22 cellular contexts compared by ENCODE assay signal in genomic region chr4:182174979-182175378, GRCh38.
"Had no signal": no experiment of that assay in that cellular context is flagged by ENCODE, and none has a peak within 500 bp of the region (broad histone marks: within the 10 kb centered on the region; RNA-seq: fewer than 3 reads in every experiment).

No MANE protein-coding gene starts in this region.

- H3K27ac Mint-ChIP-seq: activated naive CD8-positive, alpha-beta T cell treated with anti-CD3 and anti-CD28 coated beads, Interleukin-2, amount 50 U/mL, for 24 hours; natural killer cell; stimulated activated effector memory CD8-positive, alpha-beta T cell treated with anti-CD3 and anti-CD28 coated beads, Interleukin-12 subunit alpha, Interleukin-12 subunit beta, amount 100 ng/mL, for 72 hours; stimulated activated naive CD8-positive, alpha-beta T cell treated with anti-CD3 and anti-CD28 coated beads, Interleukin-15, amount 100 ng/mL, for 72 hours had no signal

- ATAC-seq: activated naive CD8-positive, alpha-beta T cell treated with anti-CD3 and anti-CD28 coated beads, Interleukin-2, amount 50 U/mL, for 24 hours; activated T-cell treated with anti-CD3 and anti-CD28 coated beads, Interleukin-2, amount 50 U/mL, for 4 hours; gastrocnemius medialis; natural killer cell; sciatic nerve; stimulated activated effector memory CD8-positive, alpha-beta T cell treated with anti-CD3 and anti-CD28 coated beads, Interleukin-12 subunit alpha, Interleukin-12 subunit beta, amount 100 ng/mL, for 72 hours; stimulated activated naive CD8-positive, alpha-beta T cell treated with anti-CD3 and anti-CD28 coated beads, Interleukin-15, amount 100 ng/mL, for 72 hours had no signal

- H3K4me1 Mint-ChIP-seq: activated naive CD8-positive, alpha-beta T cell treated with anti-CD3 and anti-CD28 coated beads, Interleukin-2, amount 50 U/mL, for 24 hours; natural killer cell; stimulated activated effector memory CD8-positive, alpha-beta T cell treated with anti-CD3 and anti-CD28 coated beads, Interleukin-12 subunit alpha, Interleukin-12 subunit beta, amount 100 ng/mL, for 72 hours; stimulated activated naive CD8-positive, alpha-beta T cell treated with anti-CD3 and anti-CD28 coated beads, Interleukin-15, amount 100 ng/mL, for 72 hours had no signal

- H3K27ac ChIP-seq: coronary artery, esophagus squamous epithelium, gastrocnemius medialis, left ventricle myocardium inferior, tibial artery had no signal

- H3K9me3 Mint-ChIP-seq: activated naive CD8-positive, alpha-beta T cell treated with anti-CD3 and anti-CD28 coated beads, Interleukin-2, amount 50 U/mL, for 24 hours; activated T-cell treated with anti-CD3 and anti-CD28 coated beads, Interleukin-2, amount 50 U/mL, for 4 hours; stimulated activated effector memory CD8-positive, alpha-beta T cell treated with anti-CD3 and anti-CD28 coated beads, Interleukin-12 subunit alpha, Interleukin-12 subunit beta, amount 100 ng/mL, for 72 hours; stimulated activated naive CD8-positive, alpha-beta T cell treated with anti-CD3 and anti-CD28 coated beads, Interleukin-15, amount 100 ng/mL, for 72 hours had no signal

- H3K4me3 ChIP-seq: coronary artery, esophagus squamous epithelium, gastrocnemius medialis, left ventricle myocardium inferior, tibial artery had no signal

- H3K36me3 Mint-ChIP-seq: natural killer cell; stimulated activated effector memory CD8-positive, alpha-beta T cell treated with anti-CD3 and anti-CD28 coated beads, Interleukin-12 subunit alpha, Interleukin-12 subunit beta, amount 100 ng/mL, for 72 hours had no signal

- H3K36me3 ChIP-seq: esophagus squamous epithelium, gastrocnemius medialis, left ventricle myocardium inferior, tibial artery had no signal

- H3K4me1 ChIP-seq: gastrocnemius medialis, left ventricle myocardium inferior, tibial artery had no signal

- H3K9me3 ChIP-seq: esophagus squamous epithelium, gastrocnemius medialis, left ventricle myocardium inferior, tibial artery had no signal

- H3K27me3 ChIP-seq: esophagus squamous epithelium, gastrocnemius medialis had no signal

- FAIRE-seq: small intestine had no signal

- H3K4me3 Mint-ChIP-seq: activated naive CD8-positive, alpha-beta T cell treated with anti-CD3 and anti-CD28 coated beads, Interleukin-2, amount 50 U/mL, for 24 hours; activated T-cell treated with anti-CD3 and anti-CD28 coated beads, Interleukin-2, amount 50 U/mL, for 4 hours; natural killer cell; stimulated activated effector memory CD8-positive, alpha-beta T cell treated with anti-CD3 and anti-CD28 coated beads, Interleukin-12 subunit alpha, Interleukin-12 subunit beta, amount 100 ng/mL, for 72 hours; stimulated activated naive CD8-positive, alpha-beta T cell treated with anti-CD3 and anti-CD28 coated beads, Interleukin-15, amount 100 ng/mL, for 72 hours had no signal

- H3K27me3 Mint-ChIP-seq: activated naive CD8-positive, alpha-beta T cell treated with anti-CD3 and anti-CD28 coated beads, Interleukin-2, amount 50 U/mL, for 24 hours; stimulated activated naive CD8-positive, alpha-beta T cell treated with anti-CD3 and anti-CD28 coated beads, Interleukin-15, amount 100 ng/mL, for 72 hours had no signal

- DNase-seq: activated CD4-positive, alpha-beta T cell treated with anti-CD3 and anti-CD28 coated beads for 4 hours; activated CD4-positive, alpha-beta T cell treated with anti-CD3 and anti-CD28 coated beads, Interleukin-2, amount 50 U/mL, for 48 hours; activated CD4-positive, CD25-positive, alpha-beta regulatory T cell; activated CD8-positive, alpha-beta memory T cell treated with anti-CD3 and anti-CD28 coated beads, Interleukin-2, amount 50 U/mL, for 48 hours; activated effector memory CD4-positive, alpha-beta T cell treated with anti-CD3 and anti-CD28 coated beads, Interleukin-2, amount 50 U/mL, for 16 hours; activated naive CD4-positive, alpha-beta T cell treated with anti-CD3 and anti-CD28 coated beads, Interleukin-2, amount 50 U/mL, for 16 hours; activated naive CD8-positive, alpha-beta T cell treated with anti-CD3 and anti-CD28 coated beads, Interleukin-2, amount 50 U/mL, for 24 hours; activated T-cell treated with anti-CD3 and anti-CD28 coated beads, Interleukin-2, amount 50 U/mL, for 4 hours; cerebellar nuclear complex; esophagus squamous epithelium; gastrocnemius medialis; hippocampal formation; left ventricle myocardium inferior; midbrain; natural killer cell; small intestine; stimulated activated CD4-positive, alpha-beta T cell treated with anti-CD3 and anti-CD28 coated beads, Interleukin-2, amount 100 ng/mL, for 24 hours; stimulated activated naive CD8-positive, alpha-beta T cell treated with anti-CD3 and anti-CD28 coated beads, Interleukin-15, amount 100 ng/mL, for 72 hours; tibial artery had no signal
